Comparison of ENCODE assay signal across 23 cellular contexts in the genomic region with DNA sequence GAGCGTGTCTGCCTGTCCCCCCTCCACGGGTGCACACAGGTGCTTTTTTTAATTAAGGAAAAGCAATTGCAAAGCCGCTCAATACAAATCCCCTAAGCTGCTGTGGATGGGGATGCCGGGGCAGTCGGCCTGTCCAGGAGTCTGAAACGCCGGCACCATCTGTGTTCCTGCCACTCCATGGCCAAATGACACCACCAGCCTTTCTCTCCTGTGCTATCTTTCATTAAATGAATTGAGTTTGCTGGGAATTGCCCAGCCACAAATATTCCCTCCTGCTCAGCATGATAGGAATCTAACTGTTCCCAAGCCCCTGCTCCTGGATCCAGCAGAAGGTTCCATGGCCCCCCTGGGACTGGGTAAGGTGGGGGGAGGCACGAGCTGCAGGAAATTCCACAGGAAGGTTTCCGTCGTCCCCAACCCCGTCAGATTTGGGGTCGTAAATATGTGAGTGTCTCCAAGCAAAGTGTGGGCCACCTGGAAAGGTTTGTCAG.
DNase-seq lines count a peak whose midpoint lies in the region; ATAC-seq and TF ChIP-seq lines count a peak whose summit lies in the region.
"Had no signal": no experiment of that assay in that cellular context is flagged by ENCODE, and none has a peak within 500 bp of the region (broad histone marks: within the 10 kb centered on the region; RNA-seq: fewer than 3 reads in every experiment).

No MANE protein-coding gene starts in this region.

- H3K4me1 ChIP-seq in left ventricle myocardium inferior = peaks cover 47% of the 10 kb centered on the region

- H3K27ac ChIP-seq in left ventricle myocardium inferior (replicated peaks) = peak overlapping the region; percentile 64
- H3K27ac ChIP-seq: BLaER1 treated with 17β-estradiol and CSF1 and Interleukin-3, amounts not matched to agents 10 nM and 100 nM; PC-9; SJCRH30 had no signal

- no peaks in the 10 kb centered on the region for H3K27me3 ChIP-seq in left ventricle myocardium inferior (ENCODE audit: low read depth)
- H3K27me3 ChIP-seq: BLaER1 treated with 17β-estradiol and CSF1 and Interleukin-3, amounts not matched to agents 10 nM and 100 nM; SJCRH30 had no signal

- intact Hi-C loops in left ventricle myocardium inferior (cut with micrococcal nuclease) (no loop called here), left cardiac atrium (cut with DNase I) (no loop called here)

- H3K4me3 ChIP-seq in left ventricle myocardium inferior = no peak overlapping the region
- H3K4me3 ChIP-seq: BLaER1 treated with 17β-estradiol and CSF1 and Interleukin-3, amounts not matched to agents 10 nM and 100 nM; PC-9; SJCRH30 had no signal

- DNase-seq in left ventricle myocardium inferior (no peak), left cardiac atrium (no peak), NCI-H82 (lab: John Stamatoyannopoulos, UW) (peak; percentile 90), astrocyte of the hippocampus (ENCODE audit: low read depth, low spot score) (peak; percentile 40), NCI-H1436 treated with DMSO at 0.1 percent for 48 hours (lab: John Stamatoyannopoulos, UW) (no peak), NCI-H2227 (lab: John Stamatoyannopoulos, UW; ENCODE audit: unreplicated experiment) (no peak), NCI-H187 (lab: John Stamatoyannopoulos, UW) (no peak)
- DNase-seq: CD4-positive, alpha-beta memory T cell; COR-L47; DMS 273 treated with DMSO at 0.1 percent for 48 hours; DMS79; EL; GF-D8; Karpas-422; NCI-H1105; NCI-H146; NCI-H2029 treated with DMSO at 0.1 percent for 48 hours; NCI-H2227 treated with DMSO at 0.1 percent for 48 hours; PC-9; SJCRH30 had no signal

- ATAC-seq in left cardiac atrium (no peak), HG03457 (IDR thresholded peaks at IDR 0.05; ENCODE audit: unreplicated experiment) (no peak)
- ATAC-seq: HepG2 had no signal

- H3K36me3 ChIP-seq in left ventricle myocardium inferior = peaks cover 51% of the 10 kb centered on the region
- H3K36me3 ChIP-seq: SJCRH30 had no signal

- H3K9me3 ChIP-seq in left ventricle myocardium inferior (replicated peaks) = no peaks in the 10 kb centered on the region
- H3K9me3 ChIP-seq: BLaER1 treated with 17β-estradiol and CSF1 and Interleukin-3, amounts not matched to agents 10 nM and 100 nM; SJCRH30 had no signal

- no peak for TF ChIP-seq CTCF in left ventricle myocardium inferior (IDR thresholded peaks at IDR 0.05; ENCODE audit: borderline replicate concordance)

Comparison
In these comparisons a context has a peak if more than half of its experiments do, and no peak if none do; other contexts are left out.
1. DNase-seq: peak in NCI-H82 (single experiment) and astrocyte of the hippocampus (single experiment); none in left ventricle myocardium inferior (single experiment), left cardiac atrium (single experiment), NCI-H1436 treated with DMSO at 0.1 percent for 48 hours (single experiment), NCI-H2227 (single experiment) and NCI-H187 (0 of 2).